In the genomic region with DNA sequence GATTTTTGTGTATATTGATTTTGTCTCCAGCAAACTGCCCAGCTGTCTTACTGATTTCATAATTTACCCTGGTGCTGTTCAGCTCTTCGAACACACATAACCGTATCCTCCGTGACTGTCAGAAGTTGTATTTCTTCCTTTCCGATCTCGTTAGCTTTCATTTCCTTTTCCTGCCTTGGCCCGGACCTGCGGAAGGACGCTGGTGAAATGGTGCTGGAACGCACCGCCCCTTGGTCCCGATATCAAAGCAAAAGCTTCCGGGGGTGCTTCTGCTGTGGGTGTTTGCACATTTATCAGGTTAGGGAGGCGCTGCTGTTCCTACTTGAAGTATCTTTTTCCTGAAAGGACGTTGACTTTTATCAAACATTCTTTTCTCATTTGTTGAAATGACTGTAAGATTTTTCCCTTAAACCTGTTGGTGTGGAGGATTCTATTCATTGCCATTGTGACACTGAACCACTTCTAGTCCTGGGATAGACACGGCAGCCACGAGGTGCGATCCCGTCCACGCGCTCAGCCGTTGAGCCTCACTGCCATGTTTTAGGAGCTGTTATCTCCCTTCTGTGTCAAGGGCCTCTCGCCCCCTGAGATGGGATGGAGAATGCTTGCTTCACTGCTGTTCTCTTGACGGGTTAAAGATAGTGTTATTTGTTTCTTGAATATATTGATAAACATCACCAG, we compare ENCODE assay signal across 9 cellular contexts.
DNase-seq lines count a peak whose midpoint lies in the region; ATAC-seq, FAIRE-seq and TF ChIP-seq lines count a peak whose summit lies in the region.
"Had no signal": no experiment of that assay in that cellular context is flagged by ENCODE, and none has a peak within 500 bp of the region (broad histone marks: within the 10 kb centered on the region; RNA-seq: fewer than 3 reads in every experiment).

No MANE protein-coding gene starts in this region.

- TF ChIP-seq CTCF in PC-3 (conservative IDR thresholded peaks at IDR 0.05; ENCODE audit: low read depth, low read length) (no peak), HepG2 (CRISPR knock-in tag; IDR thresholded peaks at IDR 0.05) (peak; percentile 23; the same call in 1 of the 2 replicates)

- peak; percentile 59 for FAIRE-seq in HepG2 (lab: Jason Lieb, UNC)
- FAIRE-seq: islet of Langerhans, TTC549 had no signal

- BruUV-seq in PC-3 (replicated peaks; lab: Mats Ljungman, UMichigan) = TSS peak; percentile 61
- no TSS peak for BruUV-seq in HepG2 (replicated peaks; lab: Mats Ljungman, UMichigan)

- CTCF ChIA-PET in PC-3 (lab: Charles Lee) = interaction anchor here (0.6 to 1.4 kb wide), 3 partner anchors 29 to 282 kb away, joined by 3 to 7 read pairs (median 4); no protein-coding TSS in a partner anchor
- CTCF ChIA-PET in HepG2 (lab: Yijun Ruan, JAX; ENCODE audit: low intra/inter-chr PET ratio, low total read pairs) = no interaction called here

- H3K27me3 ChIP-seq in PC-3 (ENCODE audit: low read length) (no peaks in the 10 kb centered on the region), HepG2 (ENCODE audit: control insufficient read depth in 1 of 2, insufficient read depth in 2 of 2, low read length in 2 of 2) (peaks cover 7 to 42% of the 10 kb centered on the region in 2 experiments; a peak in 4 of 5 replicates), subcutaneous abdominal adipose tissue (ENCODE audit: control insufficient read depth in 5 of 5, insufficient read depth in 4 of 5, low read length in 5 of 5) (peaks cover 12 to 46% (median 28%) of the 10 kb centered on the region in 5 donors)

- no peaks in the 10 kb centered on the region for H3K9me3 ChIP-seq in PC-3 (ENCODE audit: low read length)
- H3K9me3 ChIP-seq in HepG2 (ENCODE audit: low read length) = peaks cover 6% of the 10 kb centered on the region; the same call in 1 of the 2 replicates
- peaks cover 0 to 9% (median 8%) of the 10 kb centered on the region in 5 donors for H3K9me3 ChIP-seq in subcutaneous abdominal adipose tissue (ENCODE audit: control insufficient read depth in 5 of 5, low read length in 5 of 5)

- DNase-seq in PC-3 (peak; percentile 12), HepG2 (ENCODE audit: low spot score) (no peak), COLO829 (ENCODE audit: low spot score) (no peak), RKO (ENCODE audit: low spot score) (no peak)
- peak in 1 of 2 donors; percentile 37 for DNase-seq in activated naive CD4-positive, alpha-beta T cell treated with anti-CD3 and anti-CD28 coated beads, Interleukin-2, amount 50 U/mL, for 72 hours (ENCODE audit: low spot score in 2 of 2)

- POLR2A ChIA-PET in PC-3 (lab: Charles Lee; ENCODE audit: unreplicated experiment) (interaction anchor here (0.8 kb wide), 1 partner anchor 9 kb away, joined by 5 read pairs; no protein-coding TSS in a partner anchor), HepG2 (lab: Yijun Ruan, JAX) (interaction anchor here (1.8 kb wide), 2 partner anchors 9 to 110 kb away, joined by 4 to 5 read pairs; no protein-coding TSS in a partner anchor)

- no peak overlapping the region for H3K9ac ChIP-seq in PC-3 (ENCODE audit: low read length)
- H3K9ac ChIP-seq in HepG2 (ENCODE audit: insufficient read depth, low read depth, low read length) = peak overlapping the region; percentile 52
- H3K9ac ChIP-seq in subcutaneous abdominal adipose tissue (ENCODE audit: low read length in 5 of 5) = peak overlapping the region in 2 of 5 donors; percentile 21 to 48

- H3K79me2 ChIP-seq in PC-3 (ENCODE audit: low read length) = no peaks in the 10 kb centered on the region
- no peaks in the 10 kb centered on the region for H3K79me2 ChIP-seq in HepG2 (ENCODE audit: insufficient read depth, low read length)

- peak overlapping the region; percentile 85 to 88 for H3K27ac Mint-ChIP-seq in activated naive CD4-positive, alpha-beta T cell treated with anti-CD3 and anti-CD28 coated beads, Interleukin-2, amount 50 U/mL, for 72 hours

- H3K4me1 ChIP-seq in PC-3 (ENCODE audit: insufficient read depth, low read length) (no peaks in the 10 kb centered on the region; the same call in 1 of the 2 replicates), HepG2 (ENCODE audit: insufficient read depth, low read length) (peaks cover 45% of the 10 kb centered on the region), subcutaneous abdominal adipose tissue (ENCODE audit: control insufficient read depth in 5 of 5, insufficient read depth in 5 of 5, low read length in 5 of 5) (peaks cover 0 to 24% (median 12%) of the 10 kb centered on the region in 5 donors)

- 25% methylated on average over 23 of the region's 23 CpGs for WGBS in HepG2 (ENCODE audit: low lambda C conversion rate)

- no peak for TF ChIP-seq RAD21 in HepG2 (CRISPR knock-in tag; IDR thresholded peaks at IDR 0.05)

- ATAC-seq in PC-3 (peak; percentile 66), HepG2 (peak; percentile 15; the same call in 1 of the 3 replicates), HG02678 (IDR thresholded peaks at IDR 0.05; ENCODE audit: unreplicated experiment) (no peak)
- peak; percentile 42 to 67 for ATAC-seq in activated naive CD4-positive, alpha-beta T cell treated with anti-CD3 and anti-CD28 coated beads, Interleukin-2, amount 50 U/mL, for 72 hours

- peaks cover 0 to 4% of the 10 kb centered on the region in 2 donors for H3K9me3 Mint-ChIP-seq in activated naive CD4-positive, alpha-beta T cell treated with anti-CD3 and anti-CD28 coated beads, Interleukin-2, amount 50 U/mL, for 72 hours

- TF ChIP-seq EP300 in HepG2 (IDR thresholded peaks at IDR 0.05; ENCODE audit: low read depth in 2 of 2, low read length in 2 of 2) (no peak), HepG2 (CRISPR knock-in tag; IDR thresholded peaks at IDR 0.05; ENCODE audit: borderline replicate concordance) (no peak)

- intact Hi-C loops in PC-3 (cut with micrococcal nuclease) = no loop called here
- intact Hi-C loops in HepG2 (cut with micrococcal nuclease; ENCODE audit: unreplicated experiment) = no loop called here

- peak overlapping the region; percentile 76 for H3K4me2 ChIP-seq in PC-3 (ENCODE audit: low read length)
- H3K4me2 ChIP-seq in HepG2 (ENCODE audit: low read depth, low read length) = peak overlapping the region; percentile 77

- TF ChIP-seq POLR2A in HepG2 (IDR thresholded peaks at IDR 0.05; ENCODE audit: insufficient read depth in 1 of 2, low read depth in 2 of 2, low read length in 2 of 2) = no peak

- in situ Hi-C loops in HepG2 (cut with HindIII; ENCODE audit: extremely low pct_ligation_motif_present, low pct_unique_long_range_greater_than_20kb) = no loop called here

- no peaks in the 10 kb centered on the region for H3F3A ChIP-seq in PC-3 (ENCODE audit: low read length, unreplicated experiment)

- peak overlapping the region; percentile 45 for H3K4me3 ChIP-seq in PC-3 (ENCODE audit: low read length)
- H3K4me3 ChIP-seq in HepG2 (replicated peaks in 1 of 3; ENCODE audit: insufficient read depth in 1 of 3, low read depth in 2 of 3, low read length in 3 of 3) = peak overlapping the region; percentile 15 to 35 (median 27); a peak in 3 of 6 replicates
- peak overlapping the region in 4 of 5 donors; percentile 1 to 55 (median 45) for H3K4me3 ChIP-seq in subcutaneous abdominal adipose tissue (ENCODE audit: low read depth in 1 of 5, low read length in 5 of 5)

- no peaks in the 10 kb centered on the region for H3K9me2 ChIP-seq in PC-3 (replicated peaks; ENCODE audit: low read length)

- no peaks in the 10 kb centered on the region for H3K36me3 ChIP-seq in PC-3 (ENCODE audit: low read depth, low read length)
- H3K36me3 ChIP-seq in HepG2 (replicated peaks in 1 of 2; ENCODE audit: control insufficient read depth in 1 of 2, insufficient read depth in 2 of 2, low read length in 2 of 2) = no peaks in the 10 kb centered on the region
- no peaks in the 10 kb centered on the region for H3K36me3 ChIP-seq in subcutaneous abdominal adipose tissue (ENCODE audit: control insufficient read depth in 5 of 5, insufficient read depth in 5 of 5, low read length in 5 of 5)

- H3K27ac ChIP-seq in PC-3 (ENCODE audit: low read length) = no peak overlapping the region
- no peak overlapping the region for H3K27ac ChIP-seq in HepG2 (ENCODE audit: extremely low read length, insufficient read depth, low read length)
- no peak overlapping the region for H3K27ac ChIP-seq in subcutaneous abdominal adipose tissue (ENCODE audit: low read depth, low read length)

- H4K20me1 ChIP-seq in PC-3 (ENCODE audit: low read length) (no peaks in the 10 kb centered on the region), HepG2 (ENCODE audit: insufficient read depth, low read length) (no peaks in the 10 kb centered on the region)

- H3K36me3 Mint-ChIP-seq in activated naive CD4-positive, alpha-beta T cell treated with anti-CD3 and anti-CD28 coated beads, Interleukin-2, amount 50 U/mL, for 72 hours = peaks cover 14 to 22% of the 10 kb centered on the region in 2 donors

- peak overlapping the region; percentile 75 for H2AFZ ChIP-seq in PC-3 (ENCODE audit: low read length)
- H2AFZ ChIP-seq in HepG2 (ENCODE audit: low read length) = no peak overlapping the region

TF ChIP-seq in HepG2, 621 proteins besides CTCF, POLR2A, EP300 and RAD21 (continues in another document):
- TF ChIP-seq SAP130 (CRISPR knock-in tag; IDR thresholded peaks at IDR 0.05; ENCODE audit: low read depth) (peak; percentile 18; the same call in 1 of the 2 replicates), ATM (IDR thresholded peaks at IDR 0.05; ENCODE audit: borderline replicate concordance) (no peak), PCBP1 (IDR thresholded peaks at IDR 0.05; ENCODE audit: borderline replicate concordance, low read depth, low read length) (no peak), SP4 (CRISPR knock-in tag; IDR thresholded peaks at IDR 0.05) (no peak), AGO1 (IDR thresholded peaks at IDR 0.05; ENCODE audit: low read depth, low read length, poor library complexity, severe bottlenecking) (no peak), CBX1 (IDR thresholded peaks at IDR 0.05; ENCODE audit: low read depth) (no peak), ZBTB7B (CRISPR knock-in tag; IDR thresholded peaks at IDR 0.05) (no peak), MED13 (CRISPR knock-in tag; IDR thresholded peaks at IDR 0.05) (no peak), SP5 (CRISPR knock-in tag; IDR thresholded peaks at IDR 0.05; ENCODE audit: borderline replicate concordance, low read depth) (peak; percentile 54; the same call in 1 of the 2 replicates), PCBP2 (optimal IDR thresholded peaks at IDR 0.05; ENCODE audit: low read depth, low read length, poor library complexity, severe bottlenecking) (no peak), MAFF (IDR thresholded peaks at IDR 0.05; ENCODE audit: low read depth, low read length) (no peak), ZFP1 (CRISPR knock-in tag; IDR thresholded peaks at IDR 0.05) (no peak), FLYWCH1 (CRISPR knock-in tag; IDR thresholded peaks at IDR 0.05) (no peak), TCF7 (IDR thresholded peaks at IDR 0.05; ENCODE audit: low read depth) (no peak)
